In genomic region chr15:77004189-77004588, GRCh38 we compare ENCODE assay signal across 2 cellular contexts.
A peak's percentile ranks its signal among the peaks of the same experiment; 100 is the strongest.
TF ChIP-seq lines count a peak whose summit lies in the region.

No MANE protein-coding gene starts in this region.

TF ChIP-seq in liver, 16 proteins besides CTCF, POLR2A, EP300 and RAD21:
- TF ChIP-seq, protein P1, sequence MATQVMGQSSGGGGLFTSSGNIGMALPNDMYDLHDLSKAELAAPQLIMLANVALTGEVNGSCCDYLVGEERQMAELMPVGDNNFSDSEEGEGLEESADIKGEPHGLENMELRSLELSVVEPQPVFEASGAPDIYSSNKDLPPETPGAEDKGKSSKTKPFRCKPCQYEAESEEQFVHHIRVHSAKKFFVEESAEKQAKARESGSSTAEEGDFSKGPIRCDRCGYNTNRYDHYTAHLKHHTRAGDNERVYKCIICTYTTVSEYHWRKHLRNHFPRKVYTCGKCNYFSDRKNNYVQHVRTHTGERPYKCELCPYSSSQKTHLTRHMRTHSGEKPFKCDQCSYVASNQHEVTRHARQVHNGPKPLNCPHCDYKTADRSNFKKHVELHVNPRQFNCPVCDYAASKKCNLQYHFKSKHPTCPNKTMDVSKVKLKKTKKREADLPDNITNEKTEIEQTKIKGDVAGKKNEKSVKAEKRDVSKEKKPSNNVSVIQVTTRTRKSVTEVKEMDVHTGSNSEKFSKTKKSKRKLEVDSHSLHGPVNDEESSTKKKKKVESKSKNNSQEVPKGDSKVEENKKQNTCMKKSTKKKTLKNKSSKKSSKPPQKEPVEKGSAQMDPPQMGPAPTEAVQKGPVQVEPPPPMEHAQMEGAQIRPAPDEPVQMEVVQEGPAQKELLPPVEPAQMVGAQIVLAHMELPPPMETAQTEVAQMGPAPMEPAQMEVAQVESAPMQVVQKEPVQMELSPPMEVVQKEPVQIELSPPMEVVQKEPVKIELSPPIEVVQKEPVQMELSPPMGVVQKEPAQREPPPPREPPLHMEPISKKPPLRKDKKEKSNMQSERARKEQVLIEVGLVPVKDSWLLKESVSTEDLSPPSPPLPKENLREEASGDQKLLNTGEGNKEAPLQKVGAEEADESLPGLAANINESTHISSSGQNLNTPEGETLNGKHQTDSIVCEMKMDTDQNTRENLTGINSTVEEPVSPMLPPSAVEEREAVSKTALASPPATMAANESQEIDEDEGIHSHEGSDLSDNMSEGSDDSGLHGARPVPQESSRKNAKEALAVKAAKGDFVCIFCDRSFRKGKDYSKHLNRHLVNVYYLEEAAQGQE (IDR thresholded peaks at IDR 0.05) = no peak
- no peak for TF ChIP-seq HNF4G (IDR thresholded peaks at IDR 0.05)
- no peak for TF ChIP-seq GABPA (IDR thresholded peaks at IDR 0.05 in 1 of 2, conservative IDR thresholded peaks at IDR 0.05 in 1 of 2)
- no peak for TF ChIP-seq YY1 (IDR thresholded peaks at IDR 0.05)
- TF ChIP-seq FOXA1 (IDR thresholded peaks at IDR 0.05) = no peak
- no peak for TF ChIP-seq JUND (IDR thresholded peaks at IDR 0.05)
- TF ChIP-seq EGR1 (IDR thresholded peaks at IDR 0.05; ENCODE audit: low read depth in 2 of 2) = peak in 1 of 2 donors; percentile 25
- TF ChIP-seq SP1 (IDR thresholded peaks at IDR 0.05) = no peak
- TF ChIP-seq, protein P2, sequence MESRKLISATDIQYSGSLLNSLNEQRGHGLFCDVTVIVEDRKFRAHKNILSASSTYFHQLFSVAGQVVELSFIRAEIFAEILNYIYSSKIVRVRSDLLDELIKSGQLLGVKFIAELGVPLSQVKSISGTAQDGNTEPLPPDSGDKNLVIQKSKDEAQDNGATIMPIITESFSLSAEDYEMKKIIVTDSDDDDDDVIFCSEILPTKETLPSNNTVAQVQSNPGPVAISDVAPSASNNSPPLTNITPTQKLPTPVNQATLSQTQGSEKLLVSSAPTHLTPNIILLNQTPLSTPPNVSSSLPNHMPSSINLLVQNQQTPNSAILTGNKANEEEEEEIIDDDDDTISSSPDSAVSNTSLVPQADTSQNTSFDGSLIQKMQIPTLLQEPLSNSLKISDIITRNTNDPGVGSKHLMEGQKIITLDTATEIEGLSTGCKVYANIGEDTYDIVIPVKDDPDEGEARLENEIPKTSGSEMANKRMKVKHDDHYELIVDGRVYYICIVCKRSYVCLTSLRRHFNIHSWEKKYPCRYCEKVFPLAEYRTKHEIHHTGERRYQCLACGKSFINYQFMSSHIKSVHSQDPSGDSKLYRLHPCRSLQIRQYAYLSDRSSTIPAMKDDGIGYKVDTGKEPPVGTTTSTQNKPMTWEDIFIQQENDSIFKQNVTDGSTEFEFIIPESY (IDR thresholded peaks at IDR 0.05) = no peak
- no peak for TF ChIP-seq TAF1 (conservative IDR thresholded peaks at IDR 0.05)
- TF ChIP-seq, protein P3, sequence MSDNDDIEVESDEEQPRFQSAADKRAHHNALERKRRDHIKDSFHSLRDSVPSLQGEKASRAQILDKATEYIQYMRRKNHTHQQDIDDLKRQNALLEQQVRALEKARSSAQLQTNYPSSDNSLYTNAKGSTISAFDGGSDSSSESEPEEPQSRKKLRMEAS (IDR thresholded peaks at IDR 0.05) = peak; percentile 31
- TF ChIP-seq NR2F2 (IDR thresholded peaks at IDR 0.05) = no peak
- TF ChIP-seq, protein P4, sequence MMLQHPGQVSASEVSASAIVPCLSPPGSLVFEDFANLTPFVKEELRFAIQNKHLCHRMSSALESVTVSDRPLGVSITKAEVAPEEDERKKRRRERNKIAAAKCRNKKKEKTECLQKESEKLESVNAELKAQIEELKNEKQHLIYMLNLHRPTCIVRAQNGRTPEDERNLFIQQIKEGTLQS (IDR thresholded peaks at IDR 0.05) = no peak
- TF ChIP-seq RXRA (IDR thresholded peaks at IDR 0.05) = no peak
- TF ChIP-seq HNF4A (conservative IDR thresholded peaks at IDR 0.05) = no peak
- no peak for TF ChIP-seq FOXA2 (IDR thresholded peaks at IDR 0.05)

TF ChIP-seq in HepG2, 621 proteins besides CTCF, POLR2A, EP300 and RAD21:
- TF ChIP-seq SOX5 (CRISPR knock-in tag; IDR thresholded peaks at IDR 0.05; ENCODE audit: borderline replicate concordance) (no peak), TBL1XR1 (IDR thresholded peaks at IDR 0.05; ENCODE audit: borderline replicate concordance, low read length, partially characterized antibody) (no peak), ZFX (CRISPR knock-in tag; IDR thresholded peaks at IDR 0.05; ENCODE audit: low read depth) (no peak), SRSF4 (IDR thresholded peaks at IDR 0.05; ENCODE audit: low read depth, low read length, poor library complexity, severe bottlenecking) (no peak), ZBTB21 (CRISPR knock-in tag; IDR thresholded peaks at IDR 0.05) (no peak), RFX3 (CRISPR knock-in tag; IDR thresholded peaks at IDR 0.05) (no peak), ZNF839 (CRISPR knock-in tag; IDR thresholded peaks at IDR 0.05; ENCODE audit: borderline replicate concordance) (no peak), SP4 (CRISPR knock-in tag; IDR thresholded peaks at IDR 0.05) (no peak), SATB2 (CRISPR knock-in tag; IDR thresholded peaks at IDR 0.05) (no peak), SAP130 (CRISPR knock-in tag; IDR thresholded peaks at IDR 0.05; ENCODE audit: low read depth) (no peak), TIGD3 (CRISPR knock-in tag; IDR thresholded peaks at IDR 0.05; ENCODE audit: borderline replicate concordance) (no peak), ZNF224 (CRISPR knock-in tag; IDR thresholded peaks at IDR 0.05) (no peak), POLR2AphosphoS2 (IDR thresholded peaks at IDR 0.05; ENCODE audit: low read depth, low read length) (no peak), ZNF234 (CRISPR knock-in tag; conservative IDR thresholded peaks at IDR 0.05) (no peak)
- TF ChIP-seq, protein P5, sequence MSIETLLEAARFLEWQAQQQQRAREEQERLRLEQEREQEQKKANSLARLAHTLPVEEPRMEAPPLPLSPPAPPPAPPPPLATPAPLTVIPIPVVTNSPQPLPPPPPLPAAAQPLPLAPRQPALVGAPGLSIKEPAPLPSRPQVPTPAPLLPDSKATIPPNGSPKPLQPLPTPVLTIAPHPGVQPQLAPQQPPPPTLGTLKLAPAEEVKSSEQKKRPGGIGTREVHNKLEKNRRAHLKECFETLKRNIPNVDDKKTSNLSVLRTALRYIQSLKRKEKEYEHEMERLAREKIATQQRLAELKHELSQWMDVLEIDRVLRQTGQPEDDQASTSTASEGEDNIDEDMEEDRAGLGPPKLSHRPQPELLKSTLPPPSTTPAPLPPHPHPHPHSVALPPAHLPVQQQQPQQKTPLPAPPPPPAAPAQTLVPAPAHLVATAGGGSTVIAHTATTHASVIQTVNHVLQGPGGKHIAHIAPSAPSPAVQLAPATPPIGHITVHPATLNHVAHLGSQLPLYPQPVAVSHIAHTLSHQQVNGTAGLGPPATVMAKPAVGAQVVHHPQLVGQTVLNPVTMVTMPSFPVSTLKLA (IDR thresholded peaks at IDR 0.05) = no peak
- TF ChIP-seq, protein P6, sequence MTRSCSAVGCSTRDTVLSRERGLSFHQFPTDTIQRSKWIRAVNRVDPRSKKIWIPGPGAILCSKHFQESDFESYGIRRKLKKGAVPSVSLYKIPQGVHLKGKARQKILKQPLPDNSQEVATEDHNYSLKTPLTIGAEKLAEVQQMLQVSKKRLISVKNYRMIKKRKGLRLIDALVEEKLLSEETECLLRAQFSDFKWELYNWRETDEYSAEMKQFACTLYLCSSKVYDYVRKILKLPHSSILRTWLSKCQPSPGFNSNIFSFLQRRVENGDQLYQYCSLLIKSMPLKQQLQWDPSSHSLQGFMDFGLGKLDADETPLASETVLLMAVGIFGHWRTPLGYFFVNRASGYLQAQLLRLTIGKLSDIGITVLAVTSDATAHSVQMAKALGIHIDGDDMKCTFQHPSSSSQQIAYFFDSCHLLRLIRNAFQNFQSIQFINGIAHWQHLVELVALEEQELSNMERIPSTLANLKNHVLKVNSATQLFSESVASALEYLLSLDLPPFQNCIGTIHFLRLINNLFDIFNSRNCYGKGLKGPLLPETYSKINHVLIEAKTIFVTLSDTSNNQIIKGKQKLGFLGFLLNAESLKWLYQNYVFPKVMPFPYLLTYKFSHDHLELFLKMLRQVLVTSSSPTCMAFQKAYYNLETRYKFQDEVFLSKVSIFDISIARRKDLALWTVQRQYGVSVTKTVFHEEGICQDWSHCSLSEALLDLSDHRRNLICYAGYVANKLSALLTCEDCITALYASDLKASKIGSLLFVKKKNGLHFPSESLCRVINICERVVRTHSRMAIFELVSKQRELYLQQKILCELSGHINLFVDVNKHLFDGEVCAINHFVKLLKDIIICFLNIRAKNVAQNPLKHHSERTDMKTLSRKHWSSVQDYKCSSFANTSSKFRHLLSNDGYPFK (CRISPR knock-in tag; IDR thresholded peaks at IDR 0.05; ENCODE audit: borderline replicate concordance) = no peak
- TF ChIP-seq, protein P7, sequence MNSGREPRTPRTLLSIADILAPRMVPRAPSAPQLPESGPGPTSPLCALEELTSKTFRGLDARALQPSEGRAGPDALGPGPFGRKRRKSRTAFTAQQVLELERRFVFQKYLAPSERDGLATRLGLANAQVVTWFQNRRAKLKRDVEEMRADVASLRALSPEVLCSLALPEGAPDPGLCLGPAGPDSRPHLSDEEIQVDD (CRISPR knock-in tag; IDR thresholded peaks at IDR 0.05; ENCODE audit: borderline replicate concordance) = no peak
